Comparison of ENCODE assay signal across 17 cellular contexts in genomic region chr3:1079641-1080040, GRCh38. TPM values are rescaled to one million over a fixed set of nuclear protein-coding genes. Genes with fewer than 3 reads are reported as not detected.
DNase-seq lines count a peak whose midpoint lies in the region; TF ChIP-seq lines count a peak whose summit lies in the region.
"Had no signal": no experiment of that assay in that cellular context is flagged by ENCODE, and none has a peak within 500 bp of the region (broad histone marks: within the 10 kb centered on the region; RNA-seq: fewer than 3 reads in every experiment).

No MANE protein-coding gene starts in this region.

- BruUV-seq in PC-9 (replicated peaks; lab: Mats Ljungman, UMichigan), result no TSS peak

- intact Hi-C loops in PC-9 (cut with micrococcal nuclease; ENCODE audit: unreplicated experiment), result no loop called here

- H3K27me3 Mint-ChIP-seq in glutamatergic neuron (ENCODE audit: unreplicated experiment), result peaks cover 3% of the 10 kb centered on the region
- H3K27me3 Mint-ChIP-seq: CD4-positive, CD25-positive, alpha-beta regulatory T cell had no signal

- H3K27me3 ChIP-seq in smooth muscle cell (ENCODE audit: low read depth) (no peaks in the 10 kb centered on the region), PC-9 (ENCODE audit: insufficient read depth, low read depth) (no peaks in the 10 kb centered on the region)
- H3K27me3 ChIP-seq: BE2C had no signal

- peak; percentile 26 for DNase-seq in Ammon's horn (ENCODE audit: low spot score)
- DNase-seq in NCI-H69 (lab: John Stamatoyannopoulos, UW), result peak; percentile 66
- peak; percentile 49 for DNase-seq in glutamatergic neuron
- DNase-seq in pons (ENCODE audit: low spot score), result peak; percentile 67
- no peak for DNase-seq in smooth muscle cell (lab: John Stamatoyannopoulos, UW; ENCODE audit: unreplicated experiment)
- DNase-seq in PC-9, result no peak
- DNase-seq: BE2C; C1 segment of cervical spinal cord; CD4-positive, CD25-positive, alpha-beta regulatory T cell; DMS153; DMS79; GDM1; HCEC 1CT had no signal

- H3K27ac ChIP-seq in smooth muscle cell (ENCODE audit: low read depth) (no peak overlapping the region), PC-9 (no peak overlapping the region)

- H3F3A ChIP-seq in smooth muscle cell (ENCODE audit: low read depth), result no peaks in the 10 kb centered on the region
- no peaks in the 10 kb centered on the region for H3F3A ChIP-seq in PC-9 (ENCODE audit: insufficient read depth, low read depth)

- H3K9me3 Mint-ChIP-seq in glutamatergic neuron (ENCODE audit: unreplicated experiment), result peaks cover 3% of the 10 kb centered on the region

- H3K27ac Mint-ChIP-seq in glutamatergic neuron (ENCODE audit: unreplicated experiment), result peak overlapping the region; percentile 96
- H3K27ac Mint-ChIP-seq: CD4-positive, CD25-positive, alpha-beta regulatory T cell; GM23338 had no signal

- H2AFZ ChIP-seq in smooth muscle cell (ENCODE audit: low read depth), result no peak overlapping the region
- no peak overlapping the region for H2AFZ ChIP-seq in PC-9
- H2AFZ ChIP-seq: GM23338 had no signal

- no peaks in the 10 kb centered on the region for H3K9me2 ChIP-seq in PC-9 (ENCODE audit: insufficient read depth)

- H3K79me2 ChIP-seq in smooth muscle cell (ENCODE audit: low read depth) (no peaks in the 10 kb centered on the region), PC-9 (ENCODE audit: low read depth) (no peaks in the 10 kb centered on the region)

- H3K9me3 ChIP-seq in smooth muscle cell (replicated peaks; ENCODE audit: low read depth) (no peaks in the 10 kb centered on the region), PC-9 (ENCODE audit: insufficient read depth, low read depth) (no peaks in the 10 kb centered on the region)
- H3K9me3 ChIP-seq: BE2C had no signal

- no peak overlapping the region for H3K4me3 ChIP-seq in smooth muscle cell
- no peak overlapping the region for H3K4me3 ChIP-seq in PC-9
- H3K4me3 ChIP-seq: GM23338 had no signal

- no peaks in the 10 kb centered on the region for H3K36me3 Mint-ChIP-seq in glutamatergic neuron (ENCODE audit: unreplicated experiment)
- H3K36me3 Mint-ChIP-seq: CD4-positive, CD25-positive, alpha-beta regulatory T cell had no signal

- H3K4me1 Mint-ChIP-seq in glutamatergic neuron (ENCODE audit: low read depth, unreplicated experiment), result peaks cover 44% of the 10 kb centered on the region
- H3K4me1 Mint-ChIP-seq: CD4-positive, CD25-positive, alpha-beta regulatory T cell; GM23338 had no signal

- H3K36me3 ChIP-seq in smooth muscle cell (ENCODE audit: low read depth) (no peaks in the 10 kb centered on the region), PC-9 (ENCODE audit: low read depth) (no peaks in the 10 kb centered on the region)
- H3K36me3 ChIP-seq: BE2C had no signal

- no peaks in the 10 kb centered on the region for H4K20me1 ChIP-seq in smooth muscle cell (ENCODE audit: low read depth)
- H4K20me1 ChIP-seq in PC-9 (ENCODE audit: insufficient read depth), result no peaks in the 10 kb centered on the region

- peak overlapping the region; percentile 56 for H3K4me3 Mint-ChIP-seq in glutamatergic neuron (ENCODE audit: unreplicated experiment)
- H3K4me3 Mint-ChIP-seq: CD4-positive, CD25-positive, alpha-beta regulatory T cell; GM23338 had no signal

- H3K4me2 ChIP-seq in smooth muscle cell (no peak overlapping the region), PC-9 (no peak overlapping the region)
- H3K4me2 ChIP-seq: GM23338 had no signal

- POLR2A ChIA-PET in PC-9 (lab: Charles Lee; ENCODE audit: unreplicated experiment), result no interaction called here

- H3K4me1 ChIP-seq in smooth muscle cell (ENCODE audit: low read depth) (no peaks in the 10 kb centered on the region), PC-9 (replicated peaks; ENCODE audit: insufficient read depth) (no peaks in the 10 kb centered on the region)
- H3K4me1 ChIP-seq: BE2C had no signal

- H3K9ac ChIP-seq in smooth muscle cell (ENCODE audit: low read depth), result no peak overlapping the region

- no peak for TF ChIP-seq CTCF in glutamatergic neuron (IDR thresholded peaks at IDR 0.05; ENCODE audit: partially characterized antibody, unreplicated experiment)
- no peak for TF ChIP-seq CTCF in smooth muscle cell (IDR thresholded peaks at IDR 0.05; ENCODE audit: borderline replicate concordance, insufficient read depth, poor library complexity, severe bottlenecking)
- TF ChIP-seq CTCF in PC-9 (conservative IDR thresholded peaks at IDR 0.05), result no peak

- CTCF ChIA-PET in PC-9 (lab: Charles Lee), result no interaction called here

RNA-seq across cellular contexts. Expression of gene CNTN6, which starts 13.2 kb away (rescaled TPM):
- 23.2 TPM for total RNA-seq in glutamatergic neuron (ENCODE audit: unreplicated experiment)
- 11.1 and 18.3 TPM in 2 replicates for total RNA-seq in smooth muscle cell
- polyA plus RNA-seq in smooth muscle cell, result 3.7 and 8.1 TPM in 2 replicates
- not detected in 2 replicates for total RNA-seq in PC-9 (2021)
- total RNA-seq: A172; CD4-positive, CD25-positive, alpha-beta regulatory T cell; Daoy; GM23338; HT-29 had no signal
- polyA plus RNA-seq: CD4-positive, CD25-positive, alpha-beta regulatory T cell; GM23338 had no signal

Comparison
In these comparisons a context has a peak if more than half of its experiments do, and no peak if none do; other contexts are left out.
1. DNase-seq: peak in Ammon's horn (single experiment), NCI-H69 (single experiment), glutamatergic neuron (single experiment) and pons (single experiment); none in smooth muscle cell (single experiment) and PC-9 (0 of 2).
2. RNA of gene CNTN6, which starts 13.2 kb away (total RNA-seq): 23.2 TPM in glutamatergic neuron (single experiment) and 11.1 to 18.3 TPM in smooth muscle cell; not detected in PC-9; every median in the first group is over 10 times any median in the second.